In the genomic region with DNA sequence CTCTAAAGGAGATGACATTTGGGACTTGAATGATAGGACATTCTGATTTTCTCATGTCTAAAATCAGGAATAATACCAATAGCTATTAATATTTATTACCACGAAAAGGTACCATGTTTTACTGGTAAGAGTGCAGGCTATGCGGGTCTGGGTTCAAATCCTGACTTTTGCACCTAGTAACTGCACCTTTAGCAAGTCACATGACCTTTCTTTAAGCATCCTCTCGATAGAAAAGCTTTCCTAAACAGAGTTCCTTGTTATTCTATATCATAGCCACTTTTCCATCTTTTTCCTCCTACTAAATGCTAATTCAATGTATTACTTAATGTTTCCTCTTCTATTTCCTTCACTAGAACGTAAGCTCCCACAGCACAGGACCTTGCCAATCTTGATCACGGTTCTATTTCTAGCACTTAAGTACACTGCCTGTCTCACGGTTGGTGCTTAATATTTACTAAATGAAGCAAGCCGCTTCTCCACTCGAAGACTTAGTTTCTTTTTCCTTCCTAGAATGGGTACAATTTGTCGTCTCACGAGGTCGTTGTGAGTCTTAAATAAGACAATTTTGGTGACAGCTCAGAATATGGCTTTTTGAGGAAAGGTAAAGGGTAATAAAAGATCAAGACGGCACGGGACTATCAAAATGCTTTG, we compare ENCODE assay signal across 8 cellular contexts. TPM values are rescaled to one million over a fixed set of nuclear protein-coding genes. Genes with fewer than 3 reads are reported as not detected.
DNase-seq lines count a peak whose midpoint lies in the region; ATAC-seq and TF ChIP-seq lines count a peak whose summit lies in the region.

No MANE protein-coding gene starts in this region.

- H3K27me3 ChIP-seq in skeletal muscle tissue (ENCODE audit: control insufficient read depth in 3 of 3, insufficient read depth in 3 of 3, low read length in 3 of 3): no peaks in the 10 kb centered on the region

- peak overlapping the region; percentile 98 for H3K4me3 Mint-ChIP-seq in activated CD4-positive, alpha-beta T cell treated with anti-CD3 and anti-CD28 coated beads for 36 hours
- peak overlapping the region; percentile 99 for H3K4me3 Mint-ChIP-seq in activated B cell treated with CpG ODN at 0.5 μM for 24 hours

- CTCF ChIA-PET in activated CD4-positive, alpha-beta T cell treated with anti-CD3 and anti-CD28 coated beads for 36 hours (lab: Charles Lee): interaction anchor here (0.6 to 2.1 kb wide), 10 partner anchors 11 to 1325 kb away, joined by 3 to 11 read pairs (median 4); partner anchors contain the start of genes GSN and LHX6
- CTCF ChIA-PET in activated B cell treated with CpG ODN at 0.5 μM for 24 hours (lab: Charles Lee): interaction anchor here (0.7 to 2.2 kb wide), 3 partner anchors 15 to 165 kb away, joined by 3 to 6 read pairs (median 4); no protein-coding TSS in a partner anchor

- ATAC-seq in activated CD4-positive, alpha-beta T cell treated with anti-CD3 and anti-CD28 coated beads for 36 hours: peak; percentile 3
- ATAC-seq in activated B cell treated with CpG ODN at 0.5 μM for 24 hours (ENCODE audit: low read depth): no peak
- peak; percentile 32 for ATAC-seq in left ventricle myocardium superior

- peaks cover 26 to 42% (median 32%) of the 10 kb centered on the region in 3 donors for H3K4me1 ChIP-seq in skeletal muscle tissue (ENCODE audit: control insufficient read depth in 3 of 3, insufficient read depth in 3 of 3, low read length in 3 of 3)

- intact Hi-C loops in activated CD4-positive, alpha-beta T cell treated with anti-CD3 and anti-CD28 coated beads for 36 hours (cut with DNase I, micrococcal nuclease): loop anchor here (1.0 to 10.0 kb wide), 8 partner anchors 50 to 961 kb away; partner anchors contain the start of genes MORN5 (in 2 of the 2), NDUFA8 (in 2 of the 2), PDCL (in 1 of the 2) and RABGAP1 (in 1 of the 2)
- intact Hi-C loops in activated B cell treated with CpG ODN at 0.5 μM for 24 hours (cut with micrococcal nuclease) (loop anchor here (1.0 to 10.0 kb wide), 5 partner anchors 22 to 198 kb away; partner anchors contain the start of genes MORN5, NDUFA8, PTGS1 and TTLL11), left ventricle myocardium superior (cut with micrococcal nuclease) (no loop called here), posterior cingulate gyrus (cut with DNase I) (loop anchor here (10.0 kb wide), 1 partner anchor 139 kb away; no protein-coding TSS in a partner anchor)

- H3K27ac Mint-ChIP-seq in activated CD4-positive, alpha-beta T cell treated with anti-CD3 and anti-CD28 coated beads for 36 hours: peak overlapping the region; percentile 99
- H3K27ac Mint-ChIP-seq in activated B cell treated with CpG ODN at 0.5 μM for 24 hours: peak overlapping the region; percentile 100

- POLR2A ChIA-PET in activated CD4-positive, alpha-beta T cell treated with anti-CD3 and anti-CD28 coated beads for 36 hours (lab: Charles Lee): interaction anchor here (0.6 kb wide), 1 partner anchor 42 kb away, joined by 7 read pairs; no protein-coding TSS in a partner anchor
- POLR2A ChIA-PET in activated B cell treated with CpG ODN at 0.5 μM for 24 hours (lab: Charles Lee): interaction anchor here (1.6 to 1.7 kb wide), 2 partner anchors 105 to 649 kb away, joined by 8 read pairs; partner anchors contain the start of genes MORN5, NDUFA8 and ZBTB6

- no peaks in the 10 kb centered on the region for H3K27me3 Mint-ChIP-seq in activated CD4-positive, alpha-beta T cell treated with anti-CD3 and anti-CD28 coated beads for 36 hours
- no peaks in the 10 kb centered on the region for H3K27me3 Mint-ChIP-seq in activated B cell treated with CpG ODN at 0.5 μM for 24 hours

- peaks cover 44% of the 10 kb centered on the region for H3K4me1 Mint-ChIP-seq in activated CD4-positive, alpha-beta T cell treated with anti-CD3 and anti-CD28 coated beads for 36 hours
- H3K4me1 Mint-ChIP-seq in activated B cell treated with CpG ODN at 0.5 μM for 24 hours: peaks cover 42% of the 10 kb centered on the region

- H3K27ac ChIP-seq in skeletal muscle tissue (ENCODE audit: low read depth, low read length): peak overlapping the region; percentile 99

- H3K36me3 Mint-ChIP-seq in activated CD4-positive, alpha-beta T cell treated with anti-CD3 and anti-CD28 coated beads for 36 hours (ENCODE audit: low read depth): peaks cover 34% of the 10 kb centered on the region
- H3K36me3 Mint-ChIP-seq in activated B cell treated with CpG ODN at 0.5 μM for 24 hours (ENCODE audit: low read depth): peaks cover 38% of the 10 kb centered on the region

- no peaks in the 10 kb centered on the region for H3K9me3 Mint-ChIP-seq in activated CD4-positive, alpha-beta T cell treated with anti-CD3 and anti-CD28 coated beads for 36 hours (ENCODE audit: low read depth)
- H3K9me3 Mint-ChIP-seq in activated B cell treated with CpG ODN at 0.5 μM for 24 hours: no peaks in the 10 kb centered on the region

- DNase-seq in activated CD4-positive, alpha-beta T cell treated with anti-CD3 and anti-CD28 coated beads for 36 hours: no peak
- DNase-seq in activated CD4-positive, alpha-beta T cell treated with anti-CD3 and anti-CD28 coated beads, Interleukin-2, amount 50 U/mL, for 1 hour: no peak
- DNase-seq in activated B cell treated with CpG ODN at 0.5 μM for 24 hours: no peak
- DNase-seq in left ventricle myocardium superior: no peak
- no peak for DNase-seq in NCI-H526 (lab: John Stamatoyannopoulos, UW)
- no peak for DNase-seq in posterior cingulate gyrus
- no peak for DNase-seq in NCI-H128 (lab: John Stamatoyannopoulos, UW; ENCODE audit: unreplicated experiment)

- no peak for TF ChIP-seq CTCF in activated B cell treated with CpG ODN at 0.5 μM for 24 hours (IDR thresholded peaks at IDR 0.05)

- no peaks in the 10 kb centered on the region for H3K9me3 ChIP-seq in skeletal muscle tissue (ENCODE audit: control insufficient read depth in 3 of 3, low read length in 3 of 3)

- H3K9ac ChIP-seq in skeletal muscle tissue (ENCODE audit: low read depth in 1 of 3, low read length in 3 of 3): peak overlapping the region; percentile 97 to 99 (median 99)

- H3K4me3 ChIP-seq in skeletal muscle tissue (ENCODE audit: low read length in 3 of 3): peak overlapping the region; percentile 82 to 98 (median 94)

- peaks cover 6 to 21% (median 11%) of the 10 kb centered on the region in 3 donors for H3K36me3 ChIP-seq in skeletal muscle tissue (ENCODE audit: control insufficient read depth in 3 of 3, insufficient read depth in 3 of 3, low read length in 3 of 3)

RNA-seq across cellular contexts. Expression of gene RBM18, which starts 0.8 kb away (rescaled TPM):
- total RNA-seq in activated CD4-positive, alpha-beta T cell treated with anti-CD3 and anti-CD28 coated beads for 36 hours: 10 to 100 TPM; 22.3 to 28.6 TPM
- total RNA-seq in activated B cell treated with CpG ODN at 0.5 μM for 24 hours (14.2 and 15.3 TPM in 2 replicates), left ventricle myocardium superior (41.8 TPM), skeletal muscle tissue (7.3 TPM)

RNA-seq across cellular contexts. Expression of gene MRRF, which starts 0.9 kb away (rescaled TPM):
- total RNA-seq in activated CD4-positive, alpha-beta T cell treated with anti-CD3 and anti-CD28 coated beads for 36 hours: 10 to 100 TPM; 57.3 to 61.5 TPM
- total RNA-seq in activated B cell treated with CpG ODN at 0.5 μM for 24 hours: 55.2 and 60.6 TPM in 2 replicates
- total RNA-seq in left ventricle myocardium superior: 41.3 TPM
- total RNA-seq in skeletal muscle tissue: 29.2 TPM

RNA-seq across cellular contexts. Expression of gene LHX6, which starts 35.1 kb away (rescaled TPM):
- total RNA-seq in activated CD4-positive, alpha-beta T cell treated with anti-CD3 and anti-CD28 coated beads for 36 hours: under 1 TPM in 1 of 2 experiments, not detected in 1; 0.11 TPM
- total RNA-seq in activated B cell treated with CpG ODN at 0.5 μM for 24 hours: not detected in 2 replicates
- total RNA-seq in left ventricle myocardium superior: 8.0 TPM
- total RNA-seq in skeletal muscle tissue: 2.1 TPM
